In the genomic region with DNA sequence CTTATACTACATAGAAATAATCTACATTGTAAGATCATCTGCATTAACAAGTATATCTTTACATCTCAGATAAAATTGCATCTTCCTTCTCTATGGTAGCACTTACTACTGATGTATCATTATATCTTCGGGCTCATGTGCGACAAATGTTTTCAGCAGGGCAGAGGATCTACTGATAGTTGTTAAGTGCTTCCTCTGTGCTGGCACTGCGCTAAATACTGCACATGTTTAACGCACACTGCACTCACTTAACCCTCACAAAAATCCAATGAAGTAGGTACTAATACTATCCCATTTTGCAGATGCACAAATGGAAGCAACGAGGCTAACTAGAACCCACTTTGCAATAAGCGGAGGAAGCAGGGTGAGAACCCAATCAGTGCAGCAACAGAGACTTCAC, we compare ENCODE assay signal across 9 cellular contexts.
"Had no signal": no experiment of that assay in that cellular context is flagged by ENCODE, and none has a peak within 500 bp of the region (broad histone marks: within the 10 kb centered on the region; RNA-seq: fewer than 3 reads in every experiment).

No MANE protein-coding gene starts in this region.

- H3K4me1 ChIP-seq: HAP-1 had no signal

- H3K27ac ChIP-seq: GM23248, KMS-11 had no signal

- ATAC-seq: HCT116, HepG2 had no signal

- H3K4me2 ChIP-seq: KMS-11 had no signal

- FAIRE-seq: HepG2 had no signal

- H3K9me3 ChIP-seq: HAP-1 had no signal

- DNase-seq: GM23248, GOT3, HFFc6, Karpas-422, KBM-7 had no signal

- H3K9ac ChIP-seq: GM23248, KMS-11 had no signal

- H3K36me3 ChIP-seq: HAP-1 had no signal

- H3K4me3 ChIP-seq: GM23248, HAP-1 had no signal

- H2AFZ ChIP-seq: GM23248 had no signal
